In the genomic region with DNA sequence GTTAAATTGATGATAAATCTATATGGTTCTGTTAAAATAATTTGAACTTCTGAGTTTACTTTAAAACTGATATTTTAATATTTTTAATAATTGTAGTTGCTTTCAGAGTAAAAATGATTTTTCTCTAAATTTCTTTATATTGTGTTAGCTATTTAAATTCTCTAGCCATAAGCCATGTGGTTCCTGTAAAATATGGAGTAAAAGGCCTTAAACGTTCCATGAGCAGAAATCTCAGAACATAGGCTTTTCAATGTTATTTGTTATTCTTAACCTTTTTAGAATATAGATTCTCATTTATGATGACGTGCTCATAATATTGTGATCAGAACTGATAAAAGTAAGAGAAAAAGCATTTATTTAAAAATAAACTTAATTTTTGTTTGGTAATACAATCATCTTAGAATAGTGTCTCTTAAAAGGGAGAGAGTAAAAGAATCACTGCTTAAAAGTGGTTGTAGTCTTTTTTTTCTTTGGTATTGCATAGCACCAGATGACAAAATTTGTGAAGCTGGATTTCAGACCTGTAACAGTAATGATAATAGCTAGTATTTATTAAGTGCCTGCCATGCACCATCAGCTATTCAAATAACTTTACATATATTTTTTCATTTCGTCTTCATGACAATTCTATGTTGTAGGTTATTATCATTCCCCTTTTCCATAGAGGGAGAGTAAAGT, we compare ENCODE assay signal across 7 cellular contexts. TPM values are rescaled to one million over a fixed set of nuclear protein-coding genes. Genes with fewer than 3 reads are reported as not detected.
DNase-seq lines count a peak whose midpoint lies in the region; ATAC-seq and TF ChIP-seq lines count a peak whose summit lies in the region.

No MANE protein-coding gene starts in this region.

- H3K4me2 ChIP-seq in HCT116 (ENCODE audit: low read length) = peak overlapping the region; percentile 97; the same call in 1 of the 2 replicates

- no peak overlapping the region for H3K27ac Mint-ChIP-seq in activated CD8-positive, alpha-beta T cell treated with anti-CD3 and anti-CD28 coated beads for 36 hours
- no peak overlapping the region for H3K27ac Mint-ChIP-seq in stimulated activated naive B cell treated with anti-CD40 and anti-IgM and Interleukin-4, amounts not matched to agents 10 μg/mL and 1 μg/mL and 100 μg/mL, for 72 hours

- H3K36me3 Mint-ChIP-seq in activated CD8-positive, alpha-beta T cell treated with anti-CD3 and anti-CD28 coated beads for 36 hours (ENCODE audit: low read depth) = peaks cover 2% of the 10 kb centered on the region
- peaks cover 0 to 6% of the 10 kb centered on the region in 2 donors for H3K36me3 Mint-ChIP-seq in stimulated activated naive B cell treated with anti-CD40 and anti-IgM and Interleukin-4, amounts not matched to agents 10 μg/mL and 1 μg/mL and 100 μg/mL, for 72 hours

- TF ChIP-seq CTCF in HCT116 (IDR thresholded peaks at IDR 0.05 in 2 of 3, conservative IDR thresholded peaks at IDR 0.05 in 1 of 3; ENCODE audit: borderline replicate concordance in 1 of 3, insufficient read depth in 1 of 3, low read depth in 2 of 3, low read length in 2 of 3) = no peak
- TF ChIP-seq CTCF in activated CD8-positive, alpha-beta T cell treated with anti-CD3 and anti-CD28 coated beads for 36 hours (IDR thresholded peaks at IDR 0.05) = no peak

- H2AFZ ChIP-seq in HCT116 (ENCODE audit: low read depth, low read length, poor library complexity, severe bottlenecking) = no peak overlapping the region

- no peak overlapping the region for H3K9ac ChIP-seq in HCT116 (ENCODE audit: low read length)
- no peak overlapping the region for H3K9ac ChIP-seq in iPS-15b (ENCODE audit: low read depth, low read length)

- H3K27me3 Mint-ChIP-seq in activated CD8-positive, alpha-beta T cell treated with anti-CD3 and anti-CD28 coated beads for 36 hours = no peaks in the 10 kb centered on the region
- no peaks in the 10 kb centered on the region for H3K27me3 Mint-ChIP-seq in stimulated activated naive B cell treated with anti-CD40 and anti-IgM and Interleukin-4, amounts not matched to agents 10 μg/mL and 1 μg/mL and 100 μg/mL, for 72 hours

- H3K79me2 ChIP-seq in HCT116 (ENCODE audit: insufficient read depth, low read length) = peaks cover 53% of the 10 kb centered on the region

- no peak for ATAC-seq in HCT116
- no peak for ATAC-seq in activated CD8-positive, alpha-beta T cell treated with anti-CD3 and anti-CD28 coated beads for 36 hours
- no peak for ATAC-seq in stimulated activated naive B cell treated with anti-CD40 and anti-IgM and Interleukin-4, amounts not matched to agents 10 μg/mL and 1 μg/mL and 100 μg/mL, for 72 hours (replicated peaks)

- H3K9me3 ChIP-seq in HCT116 (ENCODE audit: control insufficient read depth in 1 of 2, insufficient read depth in 1 of 2, low read depth in 1 of 2, low read length in 2 of 2) (no peaks in the 10 kb centered on the region), iPS-15b (ENCODE audit: control insufficient read depth, insufficient read depth, low read length) (no peaks in the 10 kb centered on the region)

- DNase-seq in HCT116 (ENCODE audit: low read depth, low spot score) (no peak), NCI-H2081 treated with DMSO at 0.1 percent for 48 hours (lab: John Stamatoyannopoulos, UW) (no peak), NOMO-1 treated with dmso at 0.1 percent for 144 hours (lab: John Stamatoyannopoulos, UW; ENCODE audit: unreplicated experiment) (no peak)
- no peak for DNase-seq in activated CD8-positive, alpha-beta T cell treated with anti-CD3 and anti-CD28 coated beads for 36 hours
- no peak for DNase-seq in stimulated activated naive B cell treated with anti-CD40 and anti-IgM and Interleukin-4, amounts not matched to agents 10 μg/mL and 1 μg/mL and 100 μg/mL, for 72 hours
- DNase-seq in stimulated activated CD4-positive, alpha-beta T cell treated with anti-CD3 and anti-CD28 coated beads, Interleukin-15, amount 100 ng/mL, for 24 hours = no peak

- H3K4me3 Mint-ChIP-seq in activated CD8-positive, alpha-beta T cell treated with anti-CD3 and anti-CD28 coated beads for 36 hours = peak overlapping the region; percentile 98
- H3K4me3 Mint-ChIP-seq in stimulated activated naive B cell treated with anti-CD40 and anti-IgM and Interleukin-4, amounts not matched to agents 10 μg/mL and 1 μg/mL and 100 μg/mL, for 72 hours = peak overlapping the region; percentile 19 to 97

- no peak for TF ChIP-seq RAD21 in HCT116 (IDR thresholded peaks at IDR 0.05; ENCODE audit: low read depth)

- H3K27me3 ChIP-seq in HCT116 (ENCODE audit: insufficient read depth, low read length) (no peaks in the 10 kb centered on the region), iPS-15b (ENCODE audit: control insufficient read depth, insufficient read depth, low read length) (no peaks in the 10 kb centered on the region)

- peaks cover 13 to 17% of the 10 kb centered on the region in 2 experiments; a peak in 3 of 4 replicates for H3K4me1 ChIP-seq in HCT116 (ENCODE audit: control insufficient read depth in 1 of 2, insufficient read depth in 2 of 2, low read length in 2 of 2)
- H3K4me1 ChIP-seq in iPS-15b (ENCODE audit: control insufficient read depth, insufficient read depth, low read length) = no peaks in the 10 kb centered on the region

- no peak overlapping the region for H3K4me3 ChIP-seq in HCT116 (replicated peaks in 1 of 2; ENCODE audit: low read depth in 1 of 2, low read length in 2 of 2)
- peak overlapping the region; percentile 93 for H3K4me3 ChIP-seq in iPS-15b (ENCODE audit: low read depth, low read length)

- RAD21 ChIA-PET in HCT116 (lab: Charles Lee; ENCODE audit: low non-redundant PET in 1 of 2, low total read pairs in 2 of 2, uncharacterized antibody in 2 of 2, unreplicated experiment in 2 of 2) = no interaction called here

- CTCF ChIA-PET in HCT116 (lab: Charles Lee) = no interaction called here
- CTCF ChIA-PET in activated CD8-positive, alpha-beta T cell treated with anti-CD3 and anti-CD28 coated beads for 36 hours (lab: Charles Lee) = no interaction called here

- TF ChIP-seq POLR2A in HCT116 (IDR thresholded peaks at IDR 0.05; ENCODE audit: borderline replicate concordance, extremely low read depth, insufficient read depth, insufficient read length) = no peak

- intact Hi-C loops in HCT116 (cut with micrococcal nuclease) = no loop called here
- intact Hi-C loops in activated CD8-positive, alpha-beta T cell treated with anti-CD3 and anti-CD28 coated beads for 36 hours (cut with micrococcal nuclease) = no loop called here

- peaks cover 29% of the 10 kb centered on the region for H3K4me1 Mint-ChIP-seq in activated CD8-positive, alpha-beta T cell treated with anti-CD3 and anti-CD28 coated beads for 36 hours (ENCODE audit: low read depth)
- H3K4me1 Mint-ChIP-seq in stimulated activated naive B cell treated with anti-CD40 and anti-IgM and Interleukin-4, amounts not matched to agents 10 μg/mL and 1 μg/mL and 100 μg/mL, for 72 hours = peaks cover 15 to 26% of the 10 kb centered on the region in 2 donors

- no peaks in the 10 kb centered on the region for H3K9me3 Mint-ChIP-seq in activated CD8-positive, alpha-beta T cell treated with anti-CD3 and anti-CD28 coated beads for 36 hours
- H3K9me3 Mint-ChIP-seq in stimulated activated naive B cell treated with anti-CD40 and anti-IgM and Interleukin-4, amounts not matched to agents 10 μg/mL and 1 μg/mL and 100 μg/mL, for 72 hours = no peaks in the 10 kb centered on the region

- H3K27ac ChIP-seq in HCT116 (ENCODE audit: low read depth, low read length) = no peak overlapping the region

- POLR2A ChIA-PET in HCT116 (lab: Charles Lee) = no interaction called here
- POLR2A ChIA-PET in activated CD8-positive, alpha-beta T cell treated with anti-CD3 and anti-CD28 coated beads for 36 hours (lab: Charles Lee) = no interaction called here

- BruUV-seq in HCT116 (replicated peaks; lab: Mats Ljungman, UMichigan) = no TSS peak

- no peaks in the 10 kb centered on the region for H3K9me2 ChIP-seq in HCT116 (ENCODE audit: insufficient read depth)

- H3K36me3 ChIP-seq in HCT116 (ENCODE audit: control insufficient read depth in 1 of 2, insufficient read depth in 2 of 2, low read length in 2 of 2) (no peaks in the 10 kb centered on the region), iPS-15b (ENCODE audit: control insufficient read depth, insufficient read depth, low read length) (no peaks in the 10 kb centered on the region)

- no peaks in the 10 kb centered on the region for H4K20me1 ChIP-seq in HCT116 (ENCODE audit: insufficient read depth)

TF ChIP-seq in HCT116, 20 proteins besides CTCF, POLR2A, EP300 and RAD21:
- TF ChIP-seq YY1 (IDR thresholded peaks at IDR 0.05; ENCODE audit: extremely low read depth, insufficient replicate concordance, low read depth, low read length) (no peak), FOSL1 (IDR thresholded peaks at IDR 0.05; ENCODE audit: low read depth) (no peak), EZH2phosphoT487 (IDR thresholded peaks at IDR 0.05; ENCODE audit: borderline replicate concordance) (no peak), ZFX (IDR thresholded peaks at IDR 0.05) (no peak)
- TF ChIP-seq, protein P1, sequence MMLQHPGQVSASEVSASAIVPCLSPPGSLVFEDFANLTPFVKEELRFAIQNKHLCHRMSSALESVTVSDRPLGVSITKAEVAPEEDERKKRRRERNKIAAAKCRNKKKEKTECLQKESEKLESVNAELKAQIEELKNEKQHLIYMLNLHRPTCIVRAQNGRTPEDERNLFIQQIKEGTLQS (IDR thresholded peaks at IDR 0.05) = no peak

RNA-seq across cellular contexts. Expression of a gene that starts 2.7 kb away (rescaled TPM):
- 12.8 TPM for total RNA-seq in HCT116 (2021; ENCODE audit: unreplicated experiment)
- polyA plus RNA-seq in HCT116 (2012) = 5.8 and 6.1 TPM in 2 replicates
- total RNA-seq in activated CD8-positive, alpha-beta T cell treated with anti-CD3 and anti-CD28 coated beads for 36 hours = 1 to 10 TPM; 7.1 to 7.7 TPM
